Comparison of ENCODE assay signal across 7 cellular contexts in genomic region chr1:227317541-227318002, GRCh38. TPM values are rescaled to one million over a fixed set of nuclear protein-coding genes. Genes with fewer than 3 reads are reported as not detected.
DNase-seq lines count a peak whose midpoint lies in the region; TF ChIP-seq lines count a peak whose summit lies in the region.

No MANE protein-coding gene starts in this region.

- intact Hi-C loops in thyroid gland (cut with DNase I): no loop called here

- WGBS in mesodermal cell (ENCODE audit: insufficient coverage in 2 of 2), 2 experiments: 0 to 1% methylated on average over 17 to 18 of the region's 28 CpGs
- WGBS in thyroid gland, 2 donors: 0 to 2% methylated on average over 19 to 27 of the region's 28 CpGs

- peaks cover 3% of the 10 kb centered on the region for H3K27me3 Mint-ChIP-seq in endothelial cell (ENCODE audit: unreplicated experiment)

- H3K36me3 ChIP-seq in mesodermal cell (ENCODE audit: control insufficient read depth, insufficient read depth, low read length) (no peaks in the 10 kb centered on the region), thyroid gland (no peaks in the 10 kb centered on the region)

- H3K27ac ChIP-seq in mesodermal cell (ENCODE audit: low read depth, low read length, severe bottlenecking) (peak overlapping the region; percentile 95), thyroid gland (peak overlapping the region; percentile 91 to 92 (median 91))

- DNase-seq in ELR (ENCODE audit: low read depth) (peak; percentile 79), LHCN-M2 (ENCODE audit: low read depth) (peak; percentile 69), UCSD-AML1 (lab: John Stamatoyannopoulos, UW; ENCODE audit: unreplicated experiment) (peak; percentile 52), endothelial cell (ENCODE audit: low spot score) (peak; percentile 63), thyroid gland (peak; percentile 41 to 50)
- DNase-seq in central memory CD4-positive, alpha-beta T cell: no peak

- peak overlapping the region; percentile 85 for H3K27ac Mint-ChIP-seq in endothelial cell (ENCODE audit: unreplicated experiment)

- no peaks in the 10 kb centered on the region for H3K27me3 ChIP-seq in thyroid gland

- peak overlapping the region; percentile 98 for H3K4me3 Mint-ChIP-seq in endothelial cell (ENCODE audit: unreplicated experiment)

- TF ChIP-seq CTCF in endothelial cell (IDR thresholded peaks at IDR 0.05; ENCODE audit: unreplicated experiment) (no peak), thyroid gland (IDR thresholded peaks at IDR 0.05) (peak in 4 of 6 experiments; percentile 9 to 43 (median 17))

- H3K9me3 ChIP-seq in mesodermal cell (ENCODE audit: control insufficient read depth, low read length) (no peaks in the 10 kb centered on the region), thyroid gland (no peaks in the 10 kb centered on the region)

- peaks cover 12% of the 10 kb centered on the region for H3K4me1 Mint-ChIP-seq in endothelial cell (ENCODE audit: unreplicated experiment)

- H3K4me3 ChIP-seq in mesodermal cell (ENCODE audit: extremely low read depth, insufficient read depth, low read length, poor library complexity, severe bottlenecking): peak overlapping the region; percentile 71
- peak overlapping the region; percentile 50 to 95 (median 56) for H3K4me3 ChIP-seq in thyroid gland (replicated peaks in 1 of 3)

- H3K9me3 Mint-ChIP-seq in endothelial cell (ENCODE audit: unreplicated experiment): no peaks in the 10 kb centered on the region

- TF ChIP-seq POLR2A in thyroid gland (IDR thresholded peaks at IDR 0.05): no peak

- peaks cover 4% of the 10 kb centered on the region for H3K36me3 Mint-ChIP-seq in endothelial cell (ENCODE audit: low read depth, unreplicated experiment)

- H3K4me1 ChIP-seq in mesodermal cell (ENCODE audit: control insufficient read depth, insufficient read depth, low read length, poor library complexity, severe bottlenecking) (no peaks in the 10 kb centered on the region), thyroid gland (peaks cover 0 to 11% of the 10 kb centered on the region in 2 donors)

RNA-seq across cellular contexts. Expression of gene CDC42BPA, which starts 0.7 kb away (rescaled TPM):
- total RNA-seq in LHCN-M2 (2014; rRNA removed): 29.8 and 38.2 TPM in 2 replicates
- 10.2 TPM for polyA plus RNA-seq in LHCN-M2 (2012)
- total RNA-seq in endothelial cell (ENCODE audit: unreplicated experiment): 41.4 TPM
- polyA plus RNA-seq in mesodermal cell (2013, experiment 1 of 2): 16.6 TPM
- polyA plus RNA-seq in mesodermal cell (2013, experiment 2 of 2): 18.4 TPM
- total RNA-seq in thyroid gland: 10 to 100 TPM; 25.0 to 50.0 (median 30.5) TPM
